Comparison of ENCODE assay signal across 8 cellular contexts in genomic region chr20:58890454-58891075, GRCh38. TPM values are rescaled to one million over a fixed set of nuclear protein-coding genes. Genes with fewer than 3 reads are reported as not detected.
DNase-seq lines count a peak whose midpoint lies in the region; ATAC-seq lines count a peak whose summit lies in the region.

No MANE protein-coding gene starts in this region.

- peak overlapping the region; percentile 94 for H3K4me3 Mint-ChIP-seq in activated naive CD4-positive, alpha-beta T cell treated with anti-CD3 and anti-CD28 coated beads, Interleukin-2, amount 10 ng/mL, durations not matched to agents 7 days and 5 days

- H3K9me3 ChIP-seq in KOPT-K1 (ENCODE audit: insufficient read depth, low read length, poor library complexity, severe bottlenecking) = no peaks in the 10 kb centered on the region

- peaks cover 3% of the 10 kb centered on the region for H3K36me3 ChIP-seq in KOPT-K1 (ENCODE audit: insufficient read depth, low read length)

- H3K27ac ChIP-seq in KOPT-K1 (ENCODE audit: low read depth, low read length, poor library complexity, severe bottlenecking) (peak overlapping the region; percentile 98), temporal lobe (ENCODE audit: low read depth, low read length) (peak overlapping the region; percentile 71)

- peaks cover 5% of the 10 kb centered on the region for H3K27me3 Mint-ChIP-seq in activated naive CD4-positive, alpha-beta T cell treated with anti-CD3 and anti-CD28 coated beads, Interleukin-2, amount 10 ng/mL, durations not matched to agents 7 days and 5 days

- CTCF ChIA-PET in activated naive CD4-positive, alpha-beta T cell treated with anti-CD3 and anti-CD28 coated beads, Interleukin-2, amount 10 ng/mL, durations not matched to agents 7 days and 5 days (lab: Charles Lee) = interaction anchor here (0.5 to 1.4 kb wide), 2 partner anchors 239 to 580 kb away, joined by 3 to 5 read pairs; partner anchors contain the start of gene STX16

- DNase-seq in AG20443 (ENCODE audit: low spot score) = peak; percentile 80
- peak; percentile 91 for DNase-seq in SK-N-DZ (ENCODE audit: low spot score)
- DNase-seq in activated naive CD4-positive, alpha-beta T cell treated with anti-CD3 and anti-CD28 coated beads, Interleukin-2, amount 10 ng/mL, durations not matched to agents 7 days and 5 days = peak; percentile 76
- DNase-seq in globus pallidus (ENCODE audit: low spot score) = peak; percentile 68
- DNase-seq in nucleus accumbens (lab: John Stamatoyannopoulos, UW) = peak in 48 of 56 donors; percentile 22 to 84 (median 62)

- peak overlapping the region; percentile 98 for H3K27ac Mint-ChIP-seq in activated naive CD4-positive, alpha-beta T cell treated with anti-CD3 and anti-CD28 coated beads, Interleukin-2, amount 10 ng/mL, durations not matched to agents 7 days and 5 days

- peaks cover 22% of the 10 kb centered on the region for H3K36me3 Mint-ChIP-seq in activated naive CD4-positive, alpha-beta T cell treated with anti-CD3 and anti-CD28 coated beads, Interleukin-2, amount 10 ng/mL, durations not matched to agents 7 days and 5 days

- H3K4me1 Mint-ChIP-seq in activated naive CD4-positive, alpha-beta T cell treated with anti-CD3 and anti-CD28 coated beads, Interleukin-2, amount 10 ng/mL, durations not matched to agents 7 days and 5 days = peaks cover 50% of the 10 kb centered on the region

- H3K9me3 Mint-ChIP-seq in activated naive CD4-positive, alpha-beta T cell treated with anti-CD3 and anti-CD28 coated beads, Interleukin-2, amount 10 ng/mL, durations not matched to agents 7 days and 5 days = no peaks in the 10 kb centered on the region

- peak; percentile 32 for ATAC-seq in GM19397 (IDR thresholded peaks at IDR 0.05; ENCODE audit: unreplicated experiment)

RNA-seq across cellular contexts. Expression of gene GNAS, which starts 38.0 kb away (rescaled TPM):
- 1,569 and 1,648 TPM in 2 replicates for polyA plus RNA-seq in SK-N-DZ (2014; cell fraction: cytosol; rRNA removed)
- polyA plus RNA-seq in SK-N-DZ (2014; cell fraction: nucleus; rRNA removed) = 749 and 1,124 TPM in 2 replicates
- 498 TPM for total RNA-seq in temporal lobe

RNA-seq across cellular contexts. Expression of gene GNAS-AS1, which starts 39.9 kb away (rescaled TPM):
- 1.9 and 3.7 TPM in 2 replicates for polyA plus RNA-seq in SK-N-DZ (2014; cell fraction: cytosol; rRNA removed)
- 5.2 and 5.4 TPM in 2 replicates for polyA plus RNA-seq in SK-N-DZ (2014; cell fraction: nucleus; rRNA removed)
- total RNA-seq in temporal lobe = 0.49 TPM

Comparison
In these comparisons a context has a peak if more than half of its experiments do, and no peak if none do; other contexts are left out.
1. Peak in every context shown above with its lines: DNase-seq, ATAC-seq and H3K27ac ChIP-seq.